11 cellular contexts compared by ENCODE assay signal in the genomic region with DNA sequence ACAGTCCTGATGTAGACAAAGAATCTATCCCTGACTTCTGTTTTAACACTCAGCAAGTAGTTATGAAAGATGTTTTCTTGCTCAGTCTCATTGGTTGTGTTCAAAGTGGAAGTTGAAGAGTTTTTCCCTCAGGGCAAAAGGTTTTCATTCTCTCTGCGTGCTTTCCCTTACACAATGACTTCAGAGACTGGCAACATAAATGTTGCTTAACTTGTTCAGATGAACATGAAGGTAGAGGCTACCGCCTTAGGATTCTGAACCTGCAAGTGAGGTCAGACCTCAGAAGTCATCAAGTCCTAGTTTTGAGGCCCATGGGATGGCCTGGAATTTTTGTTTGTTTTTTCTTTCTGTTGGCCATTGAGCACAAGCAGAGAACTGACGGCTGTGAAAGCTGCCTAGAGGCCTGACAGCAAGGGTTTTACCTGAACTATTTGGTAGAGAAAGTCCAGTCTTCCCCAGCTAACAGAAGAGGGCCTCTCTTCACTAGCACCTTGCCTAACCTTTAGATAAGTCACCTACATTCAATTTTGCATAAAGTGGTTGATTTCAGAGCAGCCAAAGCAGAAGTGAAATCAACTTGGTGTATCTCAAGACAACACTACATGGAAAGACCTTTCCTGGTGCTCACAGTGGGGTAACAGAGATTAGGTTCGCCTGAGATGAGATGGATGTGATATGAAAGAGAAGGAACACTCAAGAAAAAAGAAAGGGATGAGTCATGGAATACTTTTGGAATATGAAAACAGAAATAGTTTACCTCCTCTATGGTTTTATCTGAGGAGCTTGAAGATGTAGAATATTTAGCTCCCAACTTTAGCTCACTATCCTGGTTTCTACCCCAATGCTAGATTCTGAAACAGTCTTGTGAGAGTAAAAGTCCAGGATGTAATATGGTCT. TPM values are rescaled to one million over a fixed set of nuclear protein-coding genes. Genes with fewer than 3 reads are reported as not detected.
A peak's percentile ranks its signal among the peaks of the same experiment; 100 is the strongest.
DNase-seq lines count a peak whose midpoint lies in the region; ATAC-seq and TF ChIP-seq lines count a peak whose summit lies in the region.
"Had no signal": no experiment of that assay in that cellular context is flagged by ENCODE, and none has a peak within 500 bp of the region (broad histone marks: within the 10 kb centered on the region; RNA-seq: fewer than 3 reads in every experiment).

No MANE protein-coding gene starts in this region.

- no peaks in the 10 kb centered on the region for H3K36me3 ChIP-seq in BJ (ENCODE audit: control insufficient read depth, insufficient read depth, low read length)
- no peaks in the 10 kb centered on the region for H3K36me3 ChIP-seq in mammary epithelial cell (ENCODE audit: insufficient read depth, low read length)
- H3K36me3 ChIP-seq: BLaER1 treated with 17β-estradiol and CSF1 and Interleukin-3, amounts not matched to agents 10 nM and 100 nM had no signal

- H2AFZ ChIP-seq in mammary epithelial cell (ENCODE audit: low read depth, low read length) = peak overlapping the region; percentile 67

- no TSS peak for BruUV-seq in mammary epithelial cell (replicated peaks; lab: Mats Ljungman, UMichigan)

- DNase-seq in BJ (ENCODE audit: low read depth) = peak; percentile 26
- peak; percentile 93 for DNase-seq in mammary epithelial cell
- DNase-seq in NCI-H1417 treated with DMSO at 0.1 percent for 48 hours (lab: John Stamatoyannopoulos, UW) = no peak
- DNase-seq in NCI-H446 (lab: John Stamatoyannopoulos, UW) = no peak
- DNase-seq in caudate nucleus (lab: John Stamatoyannopoulos, UW) = no peak
- DNase-seq in NCI-H2081 (lab: John Stamatoyannopoulos, UW) = no peak
- DNase-seq: activated CD4-positive, CD25-positive, alpha-beta regulatory T cell treated with anti-CD3 and anti-CD28 coated beads, Interleukin-2, amount 50 U/mL, for 72 hours had no signal

- POLR2A ChIA-PET in BJ (lab: Charles Lee) = no interaction called here

- H3K4me3 ChIP-seq in BJ (ENCODE audit: low read depth, low read length) (no peak overlapping the region), mammary epithelial cell (replicated peaks in 1 of 3; ENCODE audit: insufficient read depth in 1 of 3, low read depth in 2 of 3, low read length in 3 of 3) (no peak overlapping the region)
- H3K4me3 ChIP-seq: BLaER1 treated with 17β-estradiol and CSF1 and Interleukin-3, amounts not matched to agents 10 nM and 100 nM; skin epidermis had no signal

- TF ChIP-seq CTCF in BJ (IDR thresholded peaks at IDR 0.05; ENCODE audit: insufficient read depth, low read depth, low read length) = no peak
- no peak for TF ChIP-seq CTCF in mammary epithelial cell (conservative IDR thresholded peaks at IDR 0.05 in 1 of 2, IDR thresholded peaks at IDR 0.05 in 1 of 2; ENCODE audit: extremely low read depth in 1 of 2, insufficient read depth in 1 of 2, low read depth in 1 of 2, low read length in 2 of 2)

- dilution Hi-C loops in mammary epithelial cell (cut with HindIII; ENCODE audit: low sequenced_read_pairs) = loop anchor here (5.0 kb wide), 1 partner anchor 48 kb away; no protein-coding TSS in a partner anchor

- in situ Hi-C loops in mammary epithelial cell (cut with MboI; ENCODE audit: low sequenced_read_pairs in 2 of 2) = no loop called here

- H4K20me1 ChIP-seq in mammary epithelial cell (ENCODE audit: insufficient read depth, low read length) = no peaks in the 10 kb centered on the region
- H4K20me1 ChIP-seq: BLaER1 treated with 17β-estradiol and CSF1 and Interleukin-3, amounts not matched to agents 10 nM and 100 nM had no signal

- no peak overlapping the region for H3K27ac ChIP-seq in mammary epithelial cell (ENCODE audit: insufficient read depth, low read depth, low read length)
- no peak overlapping the region for H3K27ac ChIP-seq in caudate nucleus (ENCODE audit: low read depth, low read length)
- H3K27ac ChIP-seq: BLaER1 treated with 17β-estradiol and CSF1 and Interleukin-3, amounts not matched to agents 10 nM and 100 nM had no signal

- CTCF ChIA-PET in BJ (lab: Yijun Ruan, JAX) (no interaction called here), mammary epithelial cell (lab: Charles Lee; ENCODE audit: low non-redundant PET) (interaction anchor here (0.5 kb wide), 1 partner anchor 707 kb away, joined by 3 read pairs; no protein-coding TSS in a partner anchor)

- no peak overlapping the region for H3K9ac ChIP-seq in mammary epithelial cell (ENCODE audit: insufficient read depth, low read length)
- H3K9ac ChIP-seq: BLaER1 treated with 17β-estradiol and CSF1 and Interleukin-3, amounts not matched to agents 10 nM and 100 nM had no signal

- intact Hi-C loops in mammary epithelial cell (cut with micrococcal nuclease) = no loop called here

- H3K79me2 ChIP-seq in mammary epithelial cell (ENCODE audit: insufficient read depth, low read length) = no peaks in the 10 kb centered on the region

- peak; percentile 96 for ATAC-seq in GM19463 (IDR thresholded peaks at IDR 0.05; ENCODE audit: unreplicated experiment)
- peak; percentile 96 for ATAC-seq in HG03175 (IDR thresholded peaks at IDR 0.05; ENCODE audit: unreplicated experiment)

- peaks cover 15% of the 10 kb centered on the region for H3K4me1 ChIP-seq in mammary epithelial cell (ENCODE audit: insufficient read depth, low read length)
- H3K4me1 ChIP-seq: BLaER1 treated with 17β-estradiol and CSF1 and Interleukin-3, amounts not matched to agents 10 nM and 100 nM had no signal

- H3K27me3 ChIP-seq in BJ (ENCODE audit: control insufficient read depth, insufficient read depth, low read length) (no peaks in the 10 kb centered on the region), mammary epithelial cell (ENCODE audit: insufficient read depth, low read length) (no peaks in the 10 kb centered on the region)
- H3K27me3 ChIP-seq: BLaER1 treated with 17β-estradiol and CSF1 and Interleukin-3, amounts not matched to agents 10 nM and 100 nM had no signal

- WGBS in mammary epithelial cell (ENCODE audit: low coverage, missing lambda C conversion rate) = 27% methylated on average over 4 of the region's 4 CpGs

- peak overlapping the region; percentile 12 for H3K4me2 ChIP-seq in mammary epithelial cell (ENCODE audit: insufficient read depth, low read depth, low read length)
- H3K4me2 ChIP-seq: BLaER1 treated with 17β-estradiol and CSF1 and Interleukin-3, amounts not matched to agents 10 nM and 100 nM had no signal

- no peaks in the 10 kb centered on the region for H3K9me3 ChIP-seq in mammary epithelial cell (replicated peaks; ENCODE audit: insufficient read depth, low read length)
- H3K9me3 ChIP-seq: BLaER1 treated with 17β-estradiol and CSF1 and Interleukin-3, amounts not matched to agents 10 nM and 100 nM had no signal

RNA-seq across cellular contexts. Expression of gene AP4E1, which starts 53.6 kb away (rescaled TPM):
- polyA plus RNA-seq in BJ (2011; rRNA removed) (1.8 and 4.2 TPM in 2 replicates), mammary epithelial cell (4.1 TPM)
- 3.2 and 3.7 TPM in 2 replicates for polyA minus RNA-seq in BJ (2011; rRNA and poly(A)+ RNA removed)
- 10 to 100 TPM; 21.3 to 21.4 TPM for total RNA-seq in mammary epithelial cell
- 7.6 TPM for polyA minus RNA-seq in mammary epithelial cell

Comparison
In these comparisons a context has a peak if more than half of its experiments do, and no peak if none do; other contexts are left out.
1. DNase-seq: peak in BJ (single experiment) and mammary epithelial cell (single experiment); none in NCI-H1417 treated with DMSO at 0.1 percent for 48 hours (single experiment), NCI-H446 (0 of 2), caudate nucleus (0 of 61) and NCI-H2081 (0 of 2).